Comparison of ENCODE assay signal across 8 cellular contexts in genomic region chr7:18177815-18178660, GRCh38.
DNase-seq lines count a peak whose midpoint lies in the region; ATAC-seq lines count a peak whose summit lies in the region.

No MANE protein-coding gene starts in this region.

- peaks cover 2% of the 10 kb centered on the region for H3K36me3 Mint-ChIP-seq in IgD-negative memory B cell
- H3K36me3 Mint-ChIP-seq in CD4-positive, alpha-beta memory T cell: no peaks in the 10 kb centered on the region

- no peak overlapping the region for H3K4me3 ChIP-seq in CD4-positive, alpha-beta memory T cell (ENCODE audit: low read length in 2 of 2)

- POLR2A ChIA-PET in CD4-positive, alpha-beta memory T cell (lab: Charles Lee; ENCODE audit: partially characterized antibody): no interaction called here

- CTCF ChIA-PET in CD4-positive, alpha-beta memory T cell (lab: Charles Lee; ENCODE audit: partially characterized antibody): no interaction called here

- H3K27ac ChIP-seq in CD4-positive, alpha-beta memory T cell (ENCODE audit: low read depth, low read length): no peak overlapping the region

- peak overlapping the region; percentile 25 to 76 (median 55) for H3K27ac Mint-ChIP-seq in IgD-negative memory B cell
- H3K27ac Mint-ChIP-seq in stimulated activated naive CD8-positive, alpha-beta T cell treated with anti-CD3 and anti-CD28 coated beads, Interleukin-15, amount 100 ng/mL, for 72 hours: peak overlapping the region; percentile 15 to 92
- no peak overlapping the region for H3K27ac Mint-ChIP-seq in CD4-positive, alpha-beta memory T cell

- H3K4me3 Mint-ChIP-seq in IgD-negative memory B cell: peak overlapping the region; percentile 28 to 91 (median 79)
- H3K4me3 Mint-ChIP-seq in stimulated activated naive CD8-positive, alpha-beta T cell treated with anti-CD3 and anti-CD28 coated beads, Interleukin-15, amount 100 ng/mL, for 72 hours: peak overlapping the region in 1 of 2 donors; percentile 30
- H3K4me3 Mint-ChIP-seq in CD4-positive, alpha-beta memory T cell: no peak overlapping the region

- no peaks in the 10 kb centered on the region for H3K4me1 ChIP-seq in CD4-positive, alpha-beta memory T cell (ENCODE audit: insufficient read depth, low read length)

- H3K36me3 ChIP-seq in CD4-positive, alpha-beta memory T cell (ENCODE audit: insufficient read depth, low read length): no peaks in the 10 kb centered on the region

- H3K27me3 Mint-ChIP-seq in IgD-negative memory B cell: no peaks in the 10 kb centered on the region
- H3K27me3 Mint-ChIP-seq in stimulated activated naive CD8-positive, alpha-beta T cell treated with anti-CD3 and anti-CD28 coated beads, Interleukin-15, amount 100 ng/mL, for 72 hours: peaks cover 16% of the 10 kb centered on the region
- peaks cover 9% of the 10 kb centered on the region in 2 donors for H3K27me3 Mint-ChIP-seq in CD4-positive, alpha-beta memory T cell

- ATAC-seq in GM18508 (IDR thresholded peaks at IDR 0.05; ENCODE audit: insufficient read depth, unreplicated experiment) (peak; percentile 89), GM21619 (IDR thresholded peaks at IDR 0.05; ENCODE audit: unreplicated experiment) (peak; percentile 88)
- peak; percentile 85 for ATAC-seq in stimulated activated naive CD8-positive, alpha-beta T cell treated with anti-CD3 and anti-CD28 coated beads, Interleukin-15, amount 100 ng/mL, for 72 hours

- intact Hi-C loops in CD4-positive, alpha-beta memory T cell (cut with micrococcal nuclease): no loop called here

- DNase-seq in brain pericyte (ENCODE audit: low read depth, low spot score) (peak; percentile 4), NCI-H524 treated with DMSO at 0.1 percent for 48 hours (lab: John Stamatoyannopoulos, UW) (no peak), NCI-H524 (lab: John Stamatoyannopoulos, UW) (no peak)
- DNase-seq in stimulated activated naive CD8-positive, alpha-beta T cell treated with anti-CD3 and anti-CD28 coated beads, Interleukin-15, amount 100 ng/mL, for 72 hours: peak in 1 of 2 donors; percentile 43
- DNase-seq in CD4-positive, alpha-beta memory T cell: no peak

- no peaks in the 10 kb centered on the region for H3K27me3 ChIP-seq in CD4-positive, alpha-beta memory T cell (ENCODE audit: insufficient read depth, low read length)

- peaks cover 24 to 52% (median 39%) of the 10 kb centered on the region in 3 donors for H3K4me1 Mint-ChIP-seq in IgD-negative memory B cell
- H3K4me1 Mint-ChIP-seq in stimulated activated naive CD8-positive, alpha-beta T cell treated with anti-CD3 and anti-CD28 coated beads, Interleukin-15, amount 100 ng/mL, for 72 hours: peaks cover 11% of the 10 kb centered on the region
- no peaks in the 10 kb centered on the region for H3K4me1 Mint-ChIP-seq in CD4-positive, alpha-beta memory T cell

- no peaks in the 10 kb centered on the region for H3K9me3 ChIP-seq in CD4-positive, alpha-beta memory T cell (ENCODE audit: control insufficient read depth in 1 of 2, low read length in 2 of 2)

- peaks cover 0 to 5% (median 3%) of the 10 kb centered on the region in 3 donors for H3K9me3 Mint-ChIP-seq in IgD-negative memory B cell
- H3K9me3 Mint-ChIP-seq in stimulated activated naive CD8-positive, alpha-beta T cell treated with anti-CD3 and anti-CD28 coated beads, Interleukin-15, amount 100 ng/mL, for 72 hours: no peaks in the 10 kb centered on the region
- peaks cover 0 to 3% (median 0%) of the 10 kb centered on the region in 8 donors for H3K9me3 Mint-ChIP-seq in CD4-positive, alpha-beta memory T cell

Comparison
In these comparisons a context has a peak if more than half of its experiments do, and no peak if none do; other contexts are left out.
1. H3K27ac Mint-ChIP-seq: peak in IgD-negative memory B cell (3 of 3) and stimulated activated naive CD8-positive, alpha-beta T cell treated with anti-CD3 and anti-CD28 coated beads, Interleukin-15, amount 100 ng/mL, for 72 hours (2 of 2); none in CD4-positive, alpha-beta memory T cell (0 of 7).
2. H3K4me3 Mint-ChIP-seq: peak in IgD-negative memory B cell (4 of 4); none in CD4-positive, alpha-beta memory T cell (0 of 8).
3. Peak in every context shown above with its lines, with median percentiles within 50 percentile points of each other: ATAC-seq.